10 cellular contexts compared by ENCODE assay signal in genomic region chr4:157014621-157015591, GRCh38. TPM values are rescaled to one million over a fixed set of nuclear protein-coding genes. Genes with fewer than 3 reads are reported as not detected.
DNase-seq lines count a peak whose midpoint lies in the region; ATAC-seq and TF ChIP-seq lines count a peak whose summit lies in the region.
"Had no signal": no experiment of that assay in that cellular context is flagged by ENCODE, and none has a peak within 500 bp of the region (broad histone marks: within the 10 kb centered on the region; RNA-seq: fewer than 3 reads in every experiment).

No MANE protein-coding gene starts in this region.

- peak overlapping the region; percentile 58 to 64 for H3K27ac ChIP-seq in SK-N-SH (ENCODE audit: low read depth in 2 of 2, low read length in 1 of 2)

- H2AFZ ChIP-seq in SK-N-SH (ENCODE audit: low read depth): peak overlapping the region; percentile 83; the same call in 1 of the 2 replicates

- DNase-seq in AG09309 (ENCODE audit: low read depth) (peak; percentile 74), SK-N-SH (no peak), hepatic stellate cell (ENCODE audit: low spot score) (peak; percentile 32), SKM-1 (lab: John Stamatoyannopoulos, UW; ENCODE audit: unreplicated experiment) (no peak), COLO668 (lab: John Stamatoyannopoulos, UW; ENCODE audit: unreplicated experiment) (no peak)
- no peak for DNase-seq in NK-92 treated with Interleukin-12 subunit alpha and Interleukin-12 subunit beta, amount 100 ng/mL, for 24 hours (lab: John Stamatoyannopoulos, UW)
- DNase-seq in activated CD4-positive, alpha-beta T cell treated with anti-CD3 and anti-CD28 coated beads, Interleukin-2, amount 50 U/mL, for 48 hours: no peak
- DNase-seq: aorta had no signal

- POLR2A ChIA-PET in SK-N-SH (lab: Yijun Ruan, JAX): no interaction called here

- H3K27me3 ChIP-seq in SK-N-SH (ENCODE audit: insufficient read depth): no peaks in the 10 kb centered on the region

- TF ChIP-seq CTCF in AG09309 (IDR thresholded peaks at IDR 0.05; ENCODE audit: control insufficient read depth, insufficient read depth, low read depth, low read length, missing control alignments): peak; percentile 21
- TF ChIP-seq CTCF in SK-N-SH (IDR thresholded peaks at IDR 0.05): no peak; the same call in 1 of the 2 replicates

- H3K4me2 ChIP-seq in SK-N-SH: peak overlapping the region; percentile 47

- no peak for TF ChIP-seq RAD21 in SK-N-SH (IDR thresholded peaks at IDR 0.05; ENCODE audit: low read length)

- no peaks in the 10 kb centered on the region for H3K9me3 ChIP-seq in SK-N-SH

- H3K4me1 ChIP-seq in SK-N-SH (ENCODE audit: control insufficient read depth in 1 of 2, insufficient read depth in 2 of 2, low read depth in 1 of 2, low read length in 1 of 2): peaks cover 2 to 25% of the 10 kb centered on the region in 2 experiments; a peak in 3 of 4 replicates

- H3K9me2 ChIP-seq in SK-N-SH: no peaks in the 10 kb centered on the region

- TF ChIP-seq EP300 in SK-N-SH (IDR thresholded peaks at IDR 0.05; ENCODE audit: borderline replicate concordance in 1 of 2, low read depth in 1 of 2, low read length in 1 of 2): peak in 1 of 2 experiments; percentile 20; a peak in 1 of 4 replicates

- no peaks in the 10 kb centered on the region for H3K36me3 ChIP-seq in SK-N-SH (replicated peaks in 1 of 2; ENCODE audit: control insufficient read depth in 1 of 2, insufficient read depth in 2 of 2, low read length in 1 of 2)

- peaks cover 34% of the 10 kb centered on the region for H3F3A ChIP-seq in SK-N-SH (replicated peaks; ENCODE audit: insufficient read depth)

- no peaks in the 10 kb centered on the region for H4K20me1 ChIP-seq in SK-N-SH (ENCODE audit: insufficient read depth)

- H3K79me2 ChIP-seq in SK-N-SH (ENCODE audit: insufficient read depth): no peaks in the 10 kb centered on the region

- CTCF ChIA-PET in SK-N-SH (lab: Yijun Ruan, JAX): no interaction called here

- WGBS in SK-N-SH (ENCODE audit: low lambda C conversion rate): 63% methylated on average over 13 of the region's 13 CpGs

- H3K9ac ChIP-seq in SK-N-SH: 0 out of 2 replicates have a peak overlapping the region, but pooled peaks have one; percentile 1

- H3K4me3 ChIP-seq in AG09309 (ENCODE audit: control insufficient read depth, low read depth, low read length) (no peak overlapping the region), SK-N-SH (ENCODE audit: low read depth in 2 of 2, low read length in 1 of 2) (no peak overlapping the region; a peak in 1 of 4 replicates)
- H3K4me3 ChIP-seq: lung had no signal

- peak; percentile 75 for ATAC-seq in HG03103 (IDR thresholded peaks at IDR 0.05; ENCODE audit: low read depth, unreplicated experiment)

TF ChIP-seq in SK-N-SH, 30 proteins besides CTCF, POLR2A, EP300 and RAD21 (continues in another document):
- TF ChIP-seq, protein P1, sequence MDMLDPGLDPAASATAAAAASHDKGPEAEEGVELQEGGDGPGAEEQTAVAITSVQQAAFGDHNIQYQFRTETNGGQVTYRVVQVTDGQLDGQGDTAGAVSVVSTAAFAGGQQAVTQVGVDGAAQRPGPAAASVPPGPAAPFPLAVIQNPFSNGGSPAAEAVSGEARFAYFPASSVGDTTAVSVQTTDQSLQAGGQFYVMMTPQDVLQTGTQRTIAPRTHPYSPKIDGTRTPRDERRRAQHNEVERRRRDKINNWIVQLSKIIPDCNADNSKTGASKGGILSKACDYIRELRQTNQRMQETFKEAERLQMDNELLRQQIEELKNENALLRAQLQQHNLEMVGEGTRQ (IDR thresholded peaks at IDR 0.05; ENCODE audit: borderline replicate concordance, low read depth, low read length): no peak
- TF ChIP-seq RCOR1 (IDR thresholded peaks at IDR 0.05; ENCODE audit: low read length) (no peak), TAF1 (IDR thresholded peaks at IDR 0.05; ENCODE audit: borderline replicate concordance, low read depth, low read length) (no peak), REST (IDR thresholded peaks at IDR 0.05; ENCODE audit: low read depth, low read length) (no peak), FOSL2 (IDR thresholded peaks at IDR 0.05; ENCODE audit: borderline replicate concordance, low read depth) (peak; percentile 94), POLR2AphosphoS5 (IDR thresholded peaks at IDR 0.05; ENCODE audit: low read depth, low read length) (peak; percentile 23; the same call in 1 of the 2 replicates), MXI1 (IDR thresholded peaks at IDR 0.05; ENCODE audit: low read depth, low read length) (no peak), ZBTB33 (IDR thresholded peaks at IDR 0.05; ENCODE audit: borderline replicate concordance, low read depth) (no peak), TCF12 (IDR thresholded peaks at IDR 0.05) (peak; percentile 58; the same call in 1 of the 2 replicates), EZH2phosphoT487 (IDR thresholded peaks at IDR 0.05; ENCODE audit: borderline replicate concordance, low read depth) (no peak), USF1 (IDR thresholded peaks at IDR 0.05; ENCODE audit: borderline replicate concordance, low read depth) (peak; percentile 72; the same call in 1 of the 2 replicates), GABPA (IDR thresholded peaks at IDR 0.05; ENCODE audit: low read depth) (no peak), NFIC (IDR thresholded peaks at IDR 0.05; ENCODE audit: borderline replicate concordance) (peak; percentile 74; the same call in 1 of the 2 replicates), TEAD4 (IDR thresholded peaks at IDR 0.05; ENCODE audit: borderline replicate concordance, insufficient read depth) (no peak), IRF3 (IDR thresholded peaks at IDR 0.05; ENCODE audit: low read depth, low read length) (no peak)
- TF ChIP-seq, protein P2, sequence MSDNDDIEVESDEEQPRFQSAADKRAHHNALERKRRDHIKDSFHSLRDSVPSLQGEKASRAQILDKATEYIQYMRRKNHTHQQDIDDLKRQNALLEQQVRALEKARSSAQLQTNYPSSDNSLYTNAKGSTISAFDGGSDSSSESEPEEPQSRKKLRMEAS (IDR thresholded peaks at IDR 0.05; ENCODE audit: low read depth): 0 out of 2 replicates have a peak, but pooled peaks have one; percentile 40

RNA-seq across cellular contexts. Expression of gene PDGFC, which starts 43.3 kb away (rescaled TPM):
- polyA plus RNA-seq in SK-N-SH (2012; rRNA removed): 29.8 and 36.2 TPM in 2 replicates
- polyA plus RNA-seq in SK-N-SH (2012; cell fraction: cytosol; rRNA removed): 37.7 and 40.7 TPM in 2 replicates
- 27.3 and 49.5 TPM in 2 replicates for polyA plus RNA-seq in SK-N-SH (2012; cell fraction: nucleus; rRNA removed)

Comparison
In these comparisons a context has a peak if more than half of its experiments do, and no peak if none do; other contexts are left out.
1. DNase-seq: peak in AG09309 (single experiment) and hepatic stellate cell (single experiment); none in SK-N-SH (single experiment), NK-92 treated with Interleukin-12 subunit alpha and Interleukin-12 subunit beta, amount 100 ng/mL, for 24 hours (single experiment), SKM-1 (single experiment), COLO668 (single experiment) and activated CD4-positive, alpha-beta T cell treated with anti-CD3 and anti-CD28 coated beads, Interleukin-2, amount 50 U/mL, for 48 hours (0 of 2).